ENCODE assay signal across 12 cellular contexts in the genomic region with DNA sequence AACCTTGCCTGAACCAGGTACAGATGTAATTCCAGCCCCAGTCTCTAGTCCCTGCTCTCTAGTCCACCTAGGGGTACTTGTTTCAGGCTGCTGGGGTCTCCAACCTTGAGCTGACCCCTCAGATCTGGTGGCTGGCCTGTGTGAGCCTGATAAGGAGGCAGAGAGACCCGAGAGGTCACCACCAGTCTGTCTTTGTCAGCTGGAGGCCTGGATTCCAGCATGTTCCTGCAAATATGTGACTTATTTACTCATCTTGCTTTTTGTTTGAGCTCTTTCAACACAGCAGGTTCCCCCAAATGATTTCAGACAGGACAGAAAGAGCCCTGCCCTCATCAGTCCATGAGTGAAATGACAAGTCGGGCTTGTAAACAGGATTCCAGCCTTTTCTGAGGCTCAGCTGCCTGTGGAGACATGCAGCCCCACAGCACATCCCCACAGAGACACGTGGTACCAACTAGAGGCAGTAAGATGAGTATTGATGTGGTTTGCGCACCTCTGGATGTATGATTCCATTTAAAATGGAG. TPM values are rescaled to one million over a fixed set of nuclear protein-coding genes. Genes with fewer than 3 reads are reported as not detected.
DNase-seq lines count a peak whose midpoint lies in the region; ATAC-seq and TF ChIP-seq lines count a peak whose summit lies in the region.
"Had no signal": no experiment of that assay in that cellular context is flagged by ENCODE, and none has a peak within 500 bp of the region (broad histone marks: within the 10 kb centered on the region; RNA-seq: fewer than 3 reads in every experiment).

No MANE protein-coding gene starts in this region.

- no peak overlapping the region for H4K12ac ChIP-seq in trophoblast cell (ENCODE audit: low read depth, low read length)

- H3K4me1 Mint-ChIP-seq in activated T-cell treated with anti-CD3 and anti-CD28 coated beads, Interleukin-2, amount 50 U/mL, for 72 hours (ENCODE audit: low read depth) = peaks cover 54% of the 10 kb centered on the region
- H3K4me1 Mint-ChIP-seq in activated T-cell treated with anti-CD3 and anti-CD28 coated beads, Interleukin-2, amount 50 U/mL, for 4 hours (ENCODE audit: low read depth) = peaks cover 56% of the 10 kb centered on the region
- H3K4me1 Mint-ChIP-seq in Calu3 (ENCODE audit: low read depth, unreplicated experiment) = no peaks in the 10 kb centered on the region

- no peaks in the 10 kb centered on the region for H3K36me3 ChIP-seq in trophoblast cell (ENCODE audit: control insufficient read depth in 1 of 2, insufficient read depth in 2 of 2, low read length in 2 of 2)
- H3K36me3 ChIP-seq: left ventricle myocardium inferior, WERI-Rb-1 had no signal

- peak; percentile 39 to 54 for ATAC-seq in activated T-cell treated with anti-CD3 and anti-CD28 coated beads, Interleukin-2, amount 50 U/mL, for 72 hours (replicated peaks in 1 of 2)
- no peak for ATAC-seq in activated T-cell treated with anti-CD3 and anti-CD28 coated beads, Interleukin-2, amount 50 U/mL, for 4 hours
- ATAC-seq in GM21576 (IDR thresholded peaks at IDR 0.05; ENCODE audit: unreplicated experiment) (no peak), HG03571 (IDR thresholded peaks at IDR 0.05; ENCODE audit: unreplicated experiment) (no peak)

- TF ChIP-seq CTCF in NB4 (IDR thresholded peaks at IDR 0.05; ENCODE audit: low read depth, low read length) = no peak
- no peak for TF ChIP-seq CTCF in Calu3 (IDR thresholded peaks at IDR 0.05; ENCODE audit: unreplicated experiment)

- intact Hi-C loops in Calu3 (cut with micrococcal nuclease; ENCODE audit: unreplicated experiment) = no loop called here

- H4K91ac ChIP-seq in trophoblast cell (ENCODE audit: low read depth, low read length) = peak overlapping the region; percentile 16

- H3K23ac ChIP-seq in trophoblast cell (ENCODE audit: low read length) = no peak overlapping the region

- peaks cover 3 to 6% of the 10 kb centered on the region in 2 experiments for H3K4me1 ChIP-seq in trophoblast cell (ENCODE audit: control insufficient read depth in 1 of 2, insufficient read depth in 2 of 2, low read length in 2 of 2)
- H3K4me1 ChIP-seq: left ventricle myocardium inferior, testis had no signal

- no peak overlapping the region for H2AK5ac ChIP-seq in trophoblast cell (ENCODE audit: low read length)

- H3K9me3 Mint-ChIP-seq in activated T-cell treated with anti-CD3 and anti-CD28 coated beads, Interleukin-2, amount 50 U/mL, for 72 hours = no peaks in the 10 kb centered on the region
- H3K9me3 Mint-ChIP-seq in activated T-cell treated with anti-CD3 and anti-CD28 coated beads, Interleukin-2, amount 50 U/mL, for 4 hours = no peaks in the 10 kb centered on the region
- no peaks in the 10 kb centered on the region for H3K9me3 Mint-ChIP-seq in Calu3 (ENCODE audit: low read depth, unreplicated experiment)

- no peak for TF ChIP-seq POLR2A in NB4 (IDR thresholded peaks at IDR 0.05; ENCODE audit: extremely low read depth, insufficient read length)

- H3K9ac ChIP-seq in trophoblast cell (ENCODE audit: low read length) = no peak overlapping the region

- H3K4me3 Mint-ChIP-seq in activated T-cell treated with anti-CD3 and anti-CD28 coated beads, Interleukin-2, amount 50 U/mL, for 72 hours = peak overlapping the region; percentile 22 to 35
- no peak overlapping the region for H3K4me3 Mint-ChIP-seq in activated T-cell treated with anti-CD3 and anti-CD28 coated beads, Interleukin-2, amount 50 U/mL, for 4 hours
- H3K4me3 Mint-ChIP-seq in Calu3 (ENCODE audit: low read depth, unreplicated experiment) = no peak overlapping the region

- H4K8ac ChIP-seq in trophoblast cell (ENCODE audit: low read depth, low read length) = no peak overlapping the region

- H2BK5ac ChIP-seq in trophoblast cell (ENCODE audit: low read depth, low read length, poor library complexity) = peak overlapping the region; percentile 42

- H3K18ac ChIP-seq in trophoblast cell (ENCODE audit: low read length) = no peak overlapping the region

- H3K4me2 ChIP-seq in trophoblast cell (ENCODE audit: low read length) = no peak overlapping the region

- peak overlapping the region; percentile 92 for H2BK12ac ChIP-seq in trophoblast cell (ENCODE audit: low read length)

- no peak for DNase-seq in activated T-cell treated with anti-CD3 and anti-CD28 coated beads, Interleukin-2, amount 50 U/mL, for 72 hours
- no peak for DNase-seq in activated T-cell treated with anti-CD3 and anti-CD28 coated beads, Interleukin-2, amount 50 U/mL, for 4 hours
- DNase-seq in NB4 (ENCODE audit: low read depth) = peak; percentile 59
- DNase-seq in ecto neural progenitor cell (ENCODE audit: low spot score) = peak; percentile 43
- peak; percentile 26 to 33 for DNase-seq in trophoblast cell
- no peak for DNase-seq in Calu3
- DNase-seq: IMR-90, left ventricle myocardium inferior, testis, WERI-Rb-1 had no signal

- no TSS peak for BruUV-seq in Calu3 (replicated peaks; lab: Mats Ljungman, UMichigan)

- H3K79me2 ChIP-seq in trophoblast cell (ENCODE audit: control insufficient read depth, insufficient read depth, low read length, poor library complexity) = no peaks in the 10 kb centered on the region

- H2AFZ ChIP-seq in trophoblast cell (ENCODE audit: insufficient read depth, low read length, poor library complexity) = peak overlapping the region; percentile 54

- H3K9me3 ChIP-seq in trophoblast cell (ENCODE audit: insufficient read depth, low read depth, low read length) = no peaks in the 10 kb centered on the region
- H3K9me3 ChIP-seq: left ventricle myocardium inferior, testis had no signal

- no CpG with 5 or more reads among the region's 4 CpGs for WGBS in trophoblast cell (ENCODE audit: extremely low coverage, insufficient coverage, insufficient read length)

- peaks cover 38% of the 10 kb centered on the region for H3K27me3 Mint-ChIP-seq in activated T-cell treated with anti-CD3 and anti-CD28 coated beads, Interleukin-2, amount 50 U/mL, for 72 hours (ENCODE audit: low read depth)
- H3K27me3 Mint-ChIP-seq in activated T-cell treated with anti-CD3 and anti-CD28 coated beads, Interleukin-2, amount 50 U/mL, for 4 hours (ENCODE audit: low read depth) = no peaks in the 10 kb centered on the region
- peaks cover 52% of the 10 kb centered on the region for H3K27me3 Mint-ChIP-seq in Calu3 (ENCODE audit: unreplicated experiment)

- peak overlapping the region; percentile 72 for H3K27ac Mint-ChIP-seq in activated T-cell treated with anti-CD3 and anti-CD28 coated beads, Interleukin-2, amount 50 U/mL, for 72 hours
- H3K27ac Mint-ChIP-seq in Calu3 (ENCODE audit: unreplicated experiment) = no peak overlapping the region

- H3K14ac ChIP-seq in trophoblast cell (ENCODE audit: low read length) = no peak overlapping the region

- CTCF ChIA-PET in Calu3 (lab: Charles Lee) = no interaction called here

- no peaks in the 10 kb centered on the region for H3K27me3 ChIP-seq in trophoblast cell (ENCODE audit: insufficient read depth, low read length)
- H3K27me3 ChIP-seq: testis had no signal

- H3K27ac ChIP-seq in trophoblast cell (ENCODE audit: low read depth, low read length) = peak overlapping the region; percentile 82
- H3K27ac ChIP-seq: left ventricle myocardium inferior, testis, WERI-Rb-1 had no signal

- peak overlapping the region; percentile 11 for H2BK120ac ChIP-seq in trophoblast cell (ENCODE audit: insufficient read depth, low read length, poor library complexity)

- H3K79me1 ChIP-seq in trophoblast cell (ENCODE audit: low read length) = peaks cover 3% of the 10 kb centered on the region

- no peak overlapping the region for H3K4ac ChIP-seq in trophoblast cell (ENCODE audit: low read depth, low read length)

- peaks cover 0 to under 1% of the 10 kb centered on the region in 2 donors for H3K36me3 Mint-ChIP-seq in activated T-cell treated with anti-CD3 and anti-CD28 coated beads, Interleukin-2, amount 50 U/mL, for 72 hours (ENCODE audit: insufficient read depth in 2 of 2)
- H3K36me3 Mint-ChIP-seq in activated T-cell treated with anti-CD3 and anti-CD28 coated beads, Interleukin-2, amount 50 U/mL, for 4 hours (ENCODE audit: insufficient read depth) = no peaks in the 10 kb centered on the region
- no peaks in the 10 kb centered on the region for H3K36me3 Mint-ChIP-seq in Calu3 (ENCODE audit: insufficient read depth, unreplicated experiment)

- H3K4me3 ChIP-seq in NB4 (ENCODE audit: low read depth, low read length) = no peak overlapping the region
- no peak overlapping the region for H3K4me3 ChIP-seq in trophoblast cell (ENCODE audit: low read depth, low read length)
- H3K4me3 ChIP-seq: left ventricle myocardium inferior, testis had no signal

RNA-seq across cellular contexts. Expression of a gene that starts 37.5 kb away (rescaled TPM):
- total RNA-seq in activated T-cell treated with anti-CD3 and anti-CD28 coated beads, Interleukin-2, amount 50 U/mL, for 72 hours = 10 to 100 TPM; 57.9 to 73.4 TPM
- total RNA-seq in activated T-cell treated with anti-CD3 and anti-CD28 coated beads, Interleukin-2, amount 50 U/mL, for 4 hours = 10 to 100 TPM; 42.7 to 51.9 (median 50.7) TPM
- 37.8 and 41.4 TPM in 2 replicates for polyA plus RNA-seq in trophoblast cell (2013)
- 32.5 and 38.5 TPM in 2 replicates for total RNA-seq in Calu3 (2022)

Comparison
In these comparisons a context has a peak if more than half of its experiments do, and no peak if none do; other contexts are left out.
1. ATAC-seq: peak in activated T-cell treated with anti-CD3 and anti-CD28 coated beads, Interleukin-2, amount 50 U/mL, for 72 hours (2 of 2); none in activated T-cell treated with anti-CD3 and anti-CD28 coated beads, Interleukin-2, amount 50 U/mL, for 4 hours (0 of 2), GM21576 (single experiment) and HG03571 (single experiment).
2. H3K4me3 Mint-ChIP-seq: peak in activated T-cell treated with anti-CD3 and anti-CD28 coated beads, Interleukin-2, amount 50 U/mL, for 72 hours (2 of 2); none in activated T-cell treated with anti-CD3 and anti-CD28 coated beads, Interleukin-2, amount 50 U/mL, for 4 hours (single experiment) and Calu3 (single experiment).
3. DNase-seq: peak in NB4 (single experiment), ecto neural progenitor cell (single experiment) and trophoblast cell (2 of 2); none in activated T-cell treated with anti-CD3 and anti-CD28 coated beads, Interleukin-2, amount 50 U/mL, for 72 hours (0 of 2), activated T-cell treated with anti-CD3 and anti-CD28 coated beads, Interleukin-2, amount 50 U/mL, for 4 hours (single experiment) and Calu3 (single experiment).